12 cellular contexts compared by ENCODE assay signal in genomic region chr16:19753815-19754643, GRCh38. TPM values are rescaled to one million over a fixed set of nuclear protein-coding genes. Genes with fewer than 3 reads are reported as not detected.
DNase-seq lines count a peak whose midpoint lies in the region; ATAC-seq, FAIRE-seq and TF ChIP-seq lines count a peak whose summit lies in the region.
"Had no signal": no experiment of that assay in that cellular context is flagged by ENCODE, and none has a peak within 500 bp of the region (broad histone marks: within the 10 kb centered on the region; RNA-seq: fewer than 3 reads in every experiment).

No MANE protein-coding gene starts in this region.

- peak; percentile 81 to 88 (median 84) for ATAC-seq in pancreas

- TF ChIP-seq CTCF in Caco-2 (IDR thresholded peaks at IDR 0.05; ENCODE audit: insufficient read depth in 1 of 2, low read depth in 1 of 2, low read length in 1 of 2, severe bottlenecking in 1 of 2, unreplicated experiment in 1 of 2) (no peak), pancreas (IDR thresholded peaks at IDR 0.05) (no peak), GM20000 (IDR thresholded peaks at IDR 0.05; ENCODE audit: extremely low read depth, missing control alignments) (no peak)

- DNase-seq in Caco-2 (peak in 1 of 2 experiments; percentile 5), glomerular endothelial cell (ENCODE audit: extremely low read depth, low read depth, low spot score) (peak; percentile 82), pancreas (peak in 1 of 6 donors; percentile 21), GM20000 (ENCODE audit: low spot score) (no peak), NCI-H1694 treated with DMSO at 0.1 percent for 48 hours (lab: John Stamatoyannopoulos, UW) (no peak), D341Med (ENCODE audit: low spot score) (no peak), NCI-H2227 (lab: John Stamatoyannopoulos, UW; ENCODE audit: unreplicated experiment) (no peak)
- DNase-seq: cerebellar nuclear complex, NCI-H1092, NCI-H748 treated with DMSO at 0.1 percent for 48 hours had no signal

- no peaks in the 10 kb centered on the region for H3K9me3 Mint-ChIP-seq in Caco-2 (ENCODE audit: unreplicated experiment)

- intact Hi-C loops in Caco-2 (cut with micrococcal nuclease; ENCODE audit: unreplicated experiment) = loop anchor here (10.0 kb wide), 1 partner anchor 131 kb away; the partner anchor contains the start of gene GPRC5B
- intact Hi-C loops in pancreas (cut with DNase I) = no loop called here

- H3K36me3 Mint-ChIP-seq in Caco-2 (ENCODE audit: insufficient read depth, unreplicated experiment) = no peaks in the 10 kb centered on the region

- H3K4me3 Mint-ChIP-seq in Caco-2 (ENCODE audit: unreplicated experiment) = peak overlapping the region; percentile 43

- H3K9me3 ChIP-seq in Caco-2 = no peaks in the 10 kb centered on the region
- H3K9me3 ChIP-seq in pancreas = no peaks in the 10 kb centered on the region

- H3K27me3 ChIP-seq in Caco-2 (replicated peaks; ENCODE audit: control insufficient read depth, insufficient read depth, low read length) = no peaks in the 10 kb centered on the region
- no peaks in the 10 kb centered on the region for H3K27me3 ChIP-seq in pancreas

- H3K4me1 ChIP-seq in Caco-2 = peaks cover 41% of the 10 kb centered on the region
- peaks cover 17 to 29% (median 27%) of the 10 kb centered on the region in 3 donors for H3K4me1 ChIP-seq in pancreas

- H3K27ac Mint-ChIP-seq in Caco-2 (ENCODE audit: unreplicated experiment) = peak overlapping the region; percentile 73

- FAIRE-seq in pancreas (lab: Jason Lieb, UNC) = no peak

- H3K4me3 ChIP-seq in Caco-2 (ENCODE audit: low read depth, low read length) (no peak overlapping the region), pancreas (no peak overlapping the region)
- H3K4me3 ChIP-seq: lung had no signal

- BruUV-seq in Caco-2 (replicated peaks; lab: Mats Ljungman, UMichigan) = no TSS peak

- peaks cover 7% of the 10 kb centered on the region for H3K4me1 Mint-ChIP-seq in Caco-2 (ENCODE audit: low read depth, unreplicated experiment)

- no peaks in the 10 kb centered on the region for H3K27me3 Mint-ChIP-seq in Caco-2 (ENCODE audit: insufficient read depth, unreplicated experiment)

- POLR2A ChIA-PET in Caco-2 (lab: Charles Lee) = no interaction called here

- CTCF ChIA-PET in Caco-2 (lab: Charles Lee) = no interaction called here

- H3K36me3 ChIP-seq in Caco-2 (ENCODE audit: control insufficient read depth, insufficient read depth, low read length) = no peaks in the 10 kb centered on the region
- no peaks in the 10 kb centered on the region for H3K36me3 ChIP-seq in pancreas

- H3K27ac ChIP-seq in angular gyrus (ENCODE audit: low read depth, low read length) = peak overlapping the region; percentile 11
- H3K27ac ChIP-seq in pancreas = peak overlapping the region; percentile 19 to 82 (median 54)

- WGBS in pancreas, 2 donors = 19 to 23% methylated on average over 12 of the region's 12 CpGs

RNA-seq across cellular contexts. Expression of gene IQCK, which starts 36.0 kb away (rescaled TPM):
- total RNA-seq in Caco-2 (2022) = 1.7 and 2.0 TPM in 2 replicates
- total RNA-seq in glomerular endothelial cell = 36.1 and 52.3 TPM in 2 replicates
- 10 to 100 TPM in 4 of 6 donors, 1 to 10 TPM in 2; 6.7 to 15.5 (median 10.4) TPM for total RNA-seq in pancreas
- 10 to 100 TPM; 15.1 TPM for polyA plus RNA-seq in pancreas

RNA-seq across cellular contexts. Expression of gene KNOP1, which starts 36.0 kb away (rescaled TPM):
- total RNA-seq in Caco-2 (2022) = 29.3 and 31.4 TPM in 2 replicates
- total RNA-seq in glomerular endothelial cell = 23.2 and 29.0 TPM in 2 replicates
- 10 to 100 TPM in 2 of 6 donors, 1 to 10 TPM in 4; 4.4 to 13.9 (median 7.4) TPM for total RNA-seq in pancreas
- polyA plus RNA-seq in pancreas = 10 to 100 TPM in 1 of 2 donors, 1 to 10 TPM in 1; 8.7 to 12.5 TPM
